In genomic region chrX:15647510-15647909, GRCh38 we compare ENCODE assay signal across 13 cellular contexts. TPM values are rescaled to one million over a fixed set of nuclear protein-coding genes. Genes with fewer than 3 reads are reported as not detected.
DNase-seq lines count a peak whose midpoint lies in the region; ATAC-seq, FAIRE-seq and TF ChIP-seq lines count a peak whose summit lies in the region.
"Not testable (repeated sequence)": the region's sequence is repeated elsewhere in the genome, so short reads cannot be mapped to it uniquely, and the experiment has no call there.
"Had no signal": no experiment of that assay in that cellular context is flagged by ENCODE, and none has a peak within 500 bp of the region (broad histone marks: within the 10 kb centered on the region; RNA-seq: fewer than 3 reads in every experiment).

No MANE protein-coding gene starts in this region.

- H3K27ac Mint-ChIP-seq in CD8-positive, alpha-beta T cell; GM23338; activated CD8-positive, alpha-beta T cell treated with anti-CD3 and anti-CD28 coated beads, Interleukin-2, amount 10 ng/mL, durations not matched to agents 7 days and 5 days; naive thymus-derived CD4-positive, alpha-beta T cell: not testable (repeated sequence)

- BruUV-seq in endothelial cell of umbilical vein (replicated peaks; lab: Mats Ljungman, UMichigan), result not testable (repeated sequence)

- not testable (repeated sequence) for H3K4me1 ChIP-seq in CD8-positive, alpha-beta T cell (ENCODE audit: insufficient read depth, low read length); GM23338 (ENCODE audit: insufficient read depth); endothelial cell of umbilical vein (ENCODE audit: control insufficient read depth, extremely low read depth, insufficient read depth, low read length); keratinocyte (ENCODE audit: control insufficient read depth, extremely low read depth, insufficient read depth, low read length); naive thymus-derived CD4-positive, alpha-beta T cell (ENCODE audit: control insufficient read depth in 2 of 2, insufficient read depth in 2 of 2, low read length in 2 of 2)

- not testable (repeated sequence) for H3K4me2 ChIP-seq in GM23338; endothelial cell of umbilical vein (ENCODE audit: insufficient read depth, low read length); keratinocyte (ENCODE audit: control insufficient read depth, extremely low read depth, insufficient read depth, low read depth, low read length)

- not testable (repeated sequence) for H3K9me2 ChIP-seq in GM23338 (ENCODE audit: insufficient read depth)

- not testable (repeated sequence) for DNase-seq in CD8-positive, alpha-beta T cell; GM23338 (ENCODE audit: low spot score); activated CD8-positive, alpha-beta T cell treated with anti-CD3 and anti-CD28 coated beads, Interleukin-2, amount 10 ng/mL, durations not matched to agents 7 days and 5 days; endothelial cell of umbilical vein (ENCODE audit: low read depth, low spot score); keratinocyte (ENCODE audit: low read depth, low spot score); naive thymus-derived CD4-positive, alpha-beta T cell

- FAIRE-seq in endothelial cell of umbilical vein (lab: Jason Lieb, UNC) (peak; percentile 89), keratinocyte (lab: Jason Lieb, UNC) (peak; percentile 98)

- not testable (repeated sequence) for H3K9me3 Mint-ChIP-seq in CD8-positive, alpha-beta T cell; GM23338; activated CD8-positive, alpha-beta T cell treated with anti-CD3 and anti-CD28 coated beads, Interleukin-2, amount 10 ng/mL, durations not matched to agents 7 days and 5 days (ENCODE audit: insufficient read depth); naive thymus-derived CD4-positive, alpha-beta T cell

- not testable (repeated sequence) for H3K4me3 Mint-ChIP-seq in CD8-positive, alpha-beta T cell; GM23338; activated CD8-positive, alpha-beta T cell treated with anti-CD3 and anti-CD28 coated beads, Interleukin-2, amount 10 ng/mL, durations not matched to agents 7 days and 5 days; naive thymus-derived CD4-positive, alpha-beta T cell

- CTCF ChIA-PET in CD8-positive, alpha-beta T cell (lab: Charles Lee); activated CD8-positive, alpha-beta T cell treated with anti-CD3 and anti-CD28 coated beads, Interleukin-2, amount 10 ng/mL, durations not matched to agents 7 days and 5 days (lab: Charles Lee); endothelial cell of umbilical vein (lab: Charles Lee): not testable (repeated sequence)
- CTCF ChIA-PET in naive thymus-derived CD4-positive, alpha-beta T cell (lab: Charles Lee), result interaction anchor here (0.5 kb wide), 1 partner anchor 41 kb away, joined by 4 read pairs; no protein-coding TSS in a partner anchor

- intact Hi-C loops in CD8-positive, alpha-beta T cell (cut with DNase I, micrococcal nuclease), result loop anchor here in 1 of 2 experiments (10.0 kb wide), 1 partner anchor 153 kb away; the partner anchor contains the start of gene PIR
- intact Hi-C loops in endothelial cell of umbilical vein (cut with micrococcal nuclease), result loop anchor here (5.0 to 10.0 kb wide), 3 partner anchors 63 to 300 kb away; no protein-coding TSS in a partner anchor
- intact Hi-C loops in naive thymus-derived CD4-positive, alpha-beta T cell (cut with micrococcal nuclease), result loop anchor here in 1 of 2 donors (5.0 kb wide), 1 partner anchor 150 kb away; no protein-coding TSS in a partner anchor

- POLR2A ChIA-PET in CD8-positive, alpha-beta T cell (lab: Charles Lee); activated CD8-positive, alpha-beta T cell treated with anti-CD3 and anti-CD28 coated beads, Interleukin-2, amount 10 ng/mL, durations not matched to agents 7 days and 5 days (lab: Charles Lee); endothelial cell of umbilical vein (lab: Charles Lee); naive thymus-derived CD4-positive, alpha-beta T cell (lab: Charles Lee): not testable (repeated sequence)

- H3K4me1 Mint-ChIP-seq in CD8-positive, alpha-beta T cell (ENCODE audit: low read depth), result peaks cover 18% of the 10 kb centered on the region
- not testable (repeated sequence) for H3K4me1 Mint-ChIP-seq in GM23338; activated CD8-positive, alpha-beta T cell treated with anti-CD3 and anti-CD28 coated beads, Interleukin-2, amount 10 ng/mL, durations not matched to agents 7 days and 5 days (ENCODE audit: low read depth)
- peaks cover 4 to 24% (median 16%) of the 10 kb centered on the region in 7 donors for H3K4me1 Mint-ChIP-seq in naive thymus-derived CD4-positive, alpha-beta T cell

- H3K27ac ChIP-seq in CD8-positive, alpha-beta T cell (ENCODE audit: low read depth, low read length); GM23338 (ENCODE audit: low read depth); endothelial cell of umbilical vein (ENCODE audit: insufficient read depth, low read depth, low read length); keratinocyte (ENCODE audit: control insufficient read depth, insufficient read depth, low read length); naive thymus-derived CD4-positive, alpha-beta T cell (ENCODE audit: low read depth, low read length): not testable (repeated sequence)

- H3K79me2 ChIP-seq in GM23338 (replicated peaks; ENCODE audit: insufficient read depth); endothelial cell of umbilical vein (ENCODE audit: control insufficient read depth, insufficient read depth, low read length); keratinocyte (ENCODE audit: control insufficient read depth, insufficient read depth, low read length): not testable (repeated sequence)

- not testable (repeated sequence) for TF ChIP-seq POLR2A in endothelial cell of umbilical vein (IDR thresholded peaks at IDR 0.05; ENCODE audit: low read depth, low read length)

- H3K27me3 Mint-ChIP-seq in CD8-positive, alpha-beta T cell (ENCODE audit: low read depth); GM23338 (ENCODE audit: insufficient read depth, low read depth, poor library complexity); activated CD8-positive, alpha-beta T cell treated with anti-CD3 and anti-CD28 coated beads, Interleukin-2, amount 10 ng/mL, durations not matched to agents 7 days and 5 days (ENCODE audit: low read depth); naive thymus-derived CD4-positive, alpha-beta T cell: not testable (repeated sequence)

- not testable (repeated sequence) for H2AFZ ChIP-seq in GM23338; endothelial cell of umbilical vein (ENCODE audit: low read depth, low read length); keratinocyte (ENCODE audit: control insufficient read depth, low read length)

- not testable (repeated sequence) for H3K36me3 ChIP-seq in CD8-positive, alpha-beta T cell (ENCODE audit: insufficient read depth, low read length); GM23338 (ENCODE audit: insufficient read depth); endothelial cell of umbilical vein (ENCODE audit: control insufficient read depth in 2 of 2, extremely low read depth in 1 of 2, insufficient read depth in 2 of 2, low read length in 2 of 2); keratinocyte (ENCODE audit: control insufficient read depth in 2 of 2, extremely low read depth in 1 of 2, insufficient read depth in 2 of 2, low read length in 2 of 2); naive thymus-derived CD4-positive, alpha-beta T cell (ENCODE audit: control insufficient read depth in 2 of 3, insufficient read depth in 3 of 3, low read length in 3 of 3)

- not testable (repeated sequence) for H4K20me1 ChIP-seq in GM23338 (replicated peaks; ENCODE audit: insufficient read depth); endothelial cell of umbilical vein (replicated peaks; ENCODE audit: control insufficient read depth, extremely low read depth, insufficient read depth, low read length); keratinocyte (ENCODE audit: control insufficient read depth, extremely low read depth, insufficient read depth, low read length)

- peak; percentile 55 for ATAC-seq in CD8-positive, alpha-beta T cell
- peak; percentile 65 for ATAC-seq in GM18909 (IDR thresholded peaks at IDR 0.05; ENCODE audit: poor library complexity, unreplicated experiment)
- ATAC-seq in GM23338, result peak; percentile 82
- ATAC-seq in HG03354 (IDR thresholded peaks at IDR 0.05; ENCODE audit: poor library complexity, severe bottlenecking, unreplicated experiment), result peak; percentile 63
- ATAC-seq in activated CD8-positive, alpha-beta T cell treated with anti-CD3 and anti-CD28 coated beads, Interleukin-2, amount 10 ng/mL, durations not matched to agents 7 days and 5 days, result peak; percentile 42
- ATAC-seq in naive thymus-derived CD4-positive, alpha-beta T cell, result peak; percentile 65

- not testable (repeated sequence) for H3K9ac ChIP-seq in endothelial cell of umbilical vein (replicated peaks; ENCODE audit: extremely low read depth, insufficient read depth, low read length); keratinocyte (ENCODE audit: control insufficient read depth, extremely low read depth, insufficient read depth, low read length)

- not testable (repeated sequence) for H3K36me3 Mint-ChIP-seq in CD8-positive, alpha-beta T cell; GM23338 (ENCODE audit: low read depth); activated CD8-positive, alpha-beta T cell treated with anti-CD3 and anti-CD28 coated beads, Interleukin-2, amount 10 ng/mL, durations not matched to agents 7 days and 5 days (ENCODE audit: low read depth); naive thymus-derived CD4-positive, alpha-beta T cell

- not testable (repeated sequence) for TF ChIP-seq CTCF in CD8-positive, alpha-beta T cell (IDR thresholded peaks at IDR 0.05); GM23338 (conservative IDR thresholded peaks at IDR 0.05; ENCODE audit: low read depth in 2 of 2); endothelial cell of umbilical vein (IDR thresholded peaks at IDR 0.05; ENCODE audit: extremely low read depth in 1 of 2, insufficient read depth in 1 of 2, low read depth in 1 of 2, low read length in 2 of 2); keratinocyte (optimal IDR thresholded peaks at IDR 0.05 in 1 of 3, IDR thresholded peaks at IDR 0.05 in 1 of 3, conservative IDR thresholded peaks at IDR 0.05 in 1 of 3; ENCODE audit: extremely low read depth in 1 of 3, insufficient read depth in 2 of 3, low read length in 3 of 3)

- not testable (repeated sequence) for H3K9me3 ChIP-seq in CD8-positive, alpha-beta T cell (ENCODE audit: low read length); endothelial cell of umbilical vein (replicated peaks; ENCODE audit: control insufficient read depth, insufficient read depth, low read length); keratinocyte (ENCODE audit: control insufficient read depth, low read depth, low read length); naive thymus-derived CD4-positive, alpha-beta T cell (ENCODE audit: control insufficient read depth in 2 of 3, low read length in 3 of 3)

- dilution Hi-C loops in endothelial cell of umbilical vein (cut with MboI; ENCODE audit: extremely low pct_ligation_motif_present, low sequenced_read_pairs); keratinocyte (cut with MboI; ENCODE audit: extremely low pct_ligation_motif_present, low sequenced_read_pairs): not testable (repeated sequence)

- H3K27me3 ChIP-seq in CD8-positive, alpha-beta T cell (ENCODE audit: insufficient read depth, low read length); GM23338 (ENCODE audit: insufficient read depth); endothelial cell of umbilical vein (ENCODE audit: control insufficient read depth in 2 of 2, insufficient read depth in 2 of 2, low read length in 2 of 2); keratinocyte (ENCODE audit: control insufficient read depth, extremely low read depth, insufficient read depth, low read length); naive thymus-derived CD4-positive, alpha-beta T cell (ENCODE audit: control insufficient read depth in 2 of 2, insufficient read depth in 2 of 2, low read length in 2 of 2): not testable (repeated sequence)

- not testable (repeated sequence) for H3F3A ChIP-seq in GM23338 (replicated peaks; ENCODE audit: low read depth)

- H3K9me1 ChIP-seq in endothelial cell of umbilical vein (replicated peaks; ENCODE audit: control insufficient read depth, extremely low read depth, insufficient read depth, low read length); keratinocyte (ENCODE audit: control insufficient read depth, extremely low read depth, insufficient read depth, low read length): not testable (repeated sequence)

- H3K4me3 ChIP-seq in CD8-positive, alpha-beta T cell (ENCODE audit: low read depth, low read length); GM23338; endothelial cell of umbilical vein (replicated peaks in 1 of 3; ENCODE audit: insufficient read depth in 1 of 3, low read depth in 1 of 3, low read length in 3 of 3); keratinocyte (ENCODE audit: control insufficient read depth in 2 of 3, extremely low read depth in 1 of 3, insufficient read depth in 2 of 3, low read depth in 1 of 3, low read length in 3 of 3); naive thymus-derived CD4-positive, alpha-beta T cell (ENCODE audit: low read length): not testable (repeated sequence)

RNA-seq across cellular contexts. Expression of gene CLTRN, which starts 17.1 kb away (rescaled TPM):
- total RNA-seq in CD8-positive, alpha-beta T cell, result under 1 TPM in 1 of 2 experiments, not detected in 1; 0.22 TPM
- 1.7 TPM in 2 replicates for total RNA-seq in GM23338 (2014; rRNA removed; shearing (Covaris generic))
- 2.5 and 2.7 TPM in 2 replicates for polyA plus RNA-seq in GM23338 (2016; fragmentation: Nextera tagmentation; extraction: Ambion mirVana)
- not detected for total RNA-seq in activated CD8-positive, alpha-beta T cell treated with anti-CD3 and anti-CD28 coated beads, Interleukin-2, amount 10 ng/mL, durations not matched to agents 7 days and 5 days
- not detected in 2 replicates for total RNA-seq in endothelial cell of umbilical vein
- polyA plus RNA-seq in endothelial cell of umbilical vein, result 0.04 TPM in 1 of 2 replicates, not detected in the other
- 0.05 and 0.08 TPM in 2 replicates for polyA plus RNA-seq in endothelial cell of umbilical vein (2011; cell fraction: cytosol; rRNA removed)
- polyA plus RNA-seq in endothelial cell of umbilical vein (2011; cell fraction: nucleus; rRNA removed), result 0.18 and 0.36 TPM in 2 replicates
- polyA plus RNA-seq in endothelial cell of umbilical vein (2012), result 0.19 TPM in 1 of 2 replicates, not detected in the other
- polyA minus RNA-seq in endothelial cell of umbilical vein, result not detected in 2 replicates
- not detected for polyA minus RNA-seq in endothelial cell of umbilical vein (2011; cell fraction: cytosol; rRNA and poly(A)+ RNA removed)
- not detected in 2 replicates for polyA minus RNA-seq in endothelial cell of umbilical vein (2011; cell fraction: nucleus; rRNA and poly(A)+ RNA removed)
- 0.79 to 1.4 TPM (median 1.3 TPM) in 3 replicates for polyA plus RNA-seq in keratinocyte
- 5.7 TPM for polyA plus RNA-seq in keratinocyte (2011; ENCODE audit: low read depth)
- polyA plus RNA-seq in keratinocyte (2011; cell fraction: cytosol; rRNA removed), result 0.86 and 2.1 TPM in 2 replicates
- polyA plus RNA-seq in keratinocyte (2011; cell fraction: nucleus; rRNA removed), result 1.0 and 1.3 TPM in 2 replicates
- 0.52 and 1.4 TPM in 2 replicates for polyA plus RNA-seq in keratinocyte (2012; ENCODE audit: low replicate concordance)
- polyA minus RNA-seq in keratinocyte, result 0.59 to 0.77 TPM in 2 of 3 replicates, not detected in the other
- not detected for polyA minus RNA-seq in keratinocyte (2011; cell fraction: cytosol; rRNA and poly(A)+ RNA removed)
- not detected in 2 replicates for polyA minus RNA-seq in keratinocyte (2011; cell fraction: nucleus; rRNA and poly(A)+ RNA removed)
- under 1 TPM in 4 of 5 experiments, not detected in 1; 0.32 to 0.81 (median 0.54) TPM for total RNA-seq in naive thymus-derived CD4-positive, alpha-beta T cell
- under 1 TPM; 0.13 to 0.60 TPM for polyA plus RNA-seq in naive thymus-derived CD4-positive, alpha-beta T cell
- total RNA-seq: A673, G401, HT1080 had no signal
- polyA plus RNA-seq: CD14-positive monocyte had no signal

RNA-seq across cellular contexts. Expression of gene ACE2, which starts 46.8 kb away (rescaled TPM):
- total RNA-seq in CD8-positive, alpha-beta T cell, result not detected
- total RNA-seq in GM23338 (2014; rRNA removed; shearing (Covaris generic)), result 0.10 TPM in 1 of 2 replicates, not detected in the other
- polyA plus RNA-seq in GM23338 (2016; fragmentation: Nextera tagmentation; extraction: Ambion mirVana) (not detected in 2 replicates), endothelial cell of umbilical vein (not detected in 2 replicates), keratinocyte (0.34 to 0.99 TPM (median 0.51 TPM) in 3 replicates)
- not detected for total RNA-seq in activated CD8-positive, alpha-beta T cell treated with anti-CD3 and anti-CD28 coated beads, Interleukin-2, amount 10 ng/mL, durations not matched to agents 7 days and 5 days
- total RNA-seq in endothelial cell of umbilical vein, result not detected in 2 replicates
- not detected in 2 replicates for polyA plus RNA-seq in endothelial cell of umbilical vein (2011; cell fraction: cytosol; rRNA removed)
- not detected in 2 replicates for polyA plus RNA-seq in endothelial cell of umbilical vein (2011; cell fraction: nucleus; rRNA removed)
- not detected in 2 replicates for polyA plus RNA-seq in endothelial cell of umbilical vein (2012)
- polyA minus RNA-seq in endothelial cell of umbilical vein (not detected in 2 replicates), keratinocyte (0.42 to 0.59 TPM in 2 of 3 replicates, not detected in the other)
- not detected for polyA minus RNA-seq in endothelial cell of umbilical vein (2011; cell fraction: cytosol; rRNA and poly(A)+ RNA removed)
- not detected in 2 replicates for polyA minus RNA-seq in endothelial cell of umbilical vein (2011; cell fraction: nucleus; rRNA and poly(A)+ RNA removed)
- polyA plus RNA-seq in keratinocyte (2011; ENCODE audit: low read depth), result 0.32 TPM
- 0.23 and 0.46 TPM in 2 replicates for polyA plus RNA-seq in keratinocyte (2011; cell fraction: cytosol; rRNA removed)
- polyA plus RNA-seq in keratinocyte (2011; cell fraction: nucleus; rRNA removed), result 0.55 and 0.78 TPM in 2 replicates
- 0.19 and 0.69 TPM in 2 replicates for polyA plus RNA-seq in keratinocyte (2012; ENCODE audit: low replicate concordance)
- polyA minus RNA-seq in keratinocyte (2011; cell fraction: cytosol; rRNA and poly(A)+ RNA removed), result not detected
- 1.2 and 1.4 TPM in 2 replicates for polyA minus RNA-seq in keratinocyte (2011; cell fraction: nucleus; rRNA and poly(A)+ RNA removed)
- total RNA-seq in naive thymus-derived CD4-positive, alpha-beta T cell, result not detected
- not detected for polyA plus RNA-seq in naive thymus-derived CD4-positive, alpha-beta T cell
- total RNA-seq: A673, G401, H4, HT1080 had no signal
- polyA plus RNA-seq: CD14-positive monocyte had no signal
